Comparison of ENCODE assay signal across 8 cellular contexts in the genomic region with DNA sequence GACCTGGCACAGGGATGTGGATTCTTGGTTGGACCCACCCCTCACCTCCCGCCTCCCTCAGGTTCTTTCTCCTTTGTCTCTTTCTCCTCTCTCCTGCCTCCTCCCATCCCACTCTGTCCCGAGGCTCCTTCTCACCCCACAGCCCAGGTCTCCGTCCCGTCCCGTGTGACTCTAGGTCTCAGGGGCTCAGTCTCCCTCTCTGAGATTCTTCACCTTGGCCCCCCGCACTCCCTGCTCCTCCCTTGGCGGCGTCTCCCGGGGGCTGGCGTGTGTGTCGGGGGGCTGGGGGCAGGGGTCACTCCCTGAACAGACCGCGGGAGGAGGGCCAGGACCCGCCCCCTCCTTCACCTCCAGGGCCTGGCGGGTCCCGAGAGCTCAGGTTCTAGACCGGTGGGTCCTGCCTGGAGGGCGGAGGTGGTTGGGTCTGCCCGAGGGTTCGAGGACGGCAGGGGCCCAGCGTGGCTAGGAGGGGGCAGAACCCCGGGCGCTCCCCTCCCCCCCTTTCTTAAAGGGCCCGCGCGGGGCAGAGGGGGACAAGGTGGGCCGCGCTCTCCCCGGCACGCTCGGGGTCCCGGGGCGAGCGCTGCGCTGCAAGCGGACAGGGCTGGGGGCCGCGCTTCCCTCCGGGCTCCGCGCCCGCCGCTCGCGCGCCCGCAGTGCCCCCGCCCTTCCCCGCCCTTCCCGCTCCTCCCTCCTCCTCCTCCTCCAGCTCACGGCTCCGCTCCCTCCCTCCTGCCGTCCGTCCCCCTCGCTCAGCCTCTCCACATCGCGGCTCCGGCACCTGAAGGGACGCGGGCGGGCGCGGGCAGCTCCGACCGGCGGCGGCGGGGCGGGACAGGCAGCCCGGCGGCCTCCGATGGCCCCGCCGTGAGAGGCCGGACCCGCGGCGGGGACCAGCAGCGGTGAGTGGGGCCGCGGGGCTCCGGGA. TPM values are rescaled to one million over a fixed set of nuclear protein-coding genes. Genes with fewer than 3 reads are reported as not detected.
DNase-seq lines count a peak whose midpoint lies in the region; ATAC-seq lines count a peak whose summit lies in the region.

A gene (plus strand): TSS at position 735 of the 928 bp plus-strand sequence. CDS start 13,633 bp downstream, outside the sequence.

- ATAC-seq in HG02759 (IDR thresholded peaks at IDR 0.05; ENCODE audit: unreplicated experiment) (no peak), HG02852 (IDR thresholded peaks at IDR 0.05; ENCODE audit: unreplicated experiment) (no peak)

- intact Hi-C loops in activated T-helper 2 cell treated with anti-CD3 and anti-CD28 coated beads, Interferon-gamma antibody, Interleukin-2, Interleukin-4, amounts not matched to agents 10 μg/mL and 5 μg/mL and 100 μg/mL, durations not matched to agents 14 hours and 24 hours and 36 hours (cut with micrococcal nuclease), result no loop called here

- peaks cover 9 to 18% (median 13%) of the 10 kb centered on the region in 3 donors for H3K27me3 Mint-ChIP-seq in immature natural killer cell (ENCODE audit: low read depth in 3 of 3)
- peaks cover 60% of the 10 kb centered on the region for H3K27me3 Mint-ChIP-seq in activated T-helper 2 cell treated with anti-CD3 and anti-CD28 coated beads, Interferon-gamma antibody, Interleukin-2, Interleukin-4, amounts not matched to agents 10 μg/mL and 5 μg/mL and 100 μg/mL, durations not matched to agents 14 hours and 24 hours and 36 hours (ENCODE audit: low read depth)

- peaks cover 63 to 95% (median 87%) of the 10 kb centered on the region in 11 experiments for H3K27me3 ChIP-seq in BLaER1 treated with 17β-estradiol and CSF1 and Interleukin-3, amounts not matched to agents 10 nM and 100 nM

- H4K20me1 ChIP-seq in BLaER1 treated with 17β-estradiol and CSF1 and Interleukin-3, amounts not matched to agents 10 nM and 100 nM, result peaks cover 0 to 48% (median 28%) of the 10 kb centered on the region in 11 experiments; a peak in 16 of 22 replicates

- peaks cover 0 to 8% of the 10 kb centered on the region in 2 donors for H3K4me1 Mint-ChIP-seq in immature natural killer cell
- no peaks in the 10 kb centered on the region for H3K4me1 Mint-ChIP-seq in activated T-helper 2 cell treated with anti-CD3 and anti-CD28 coated beads, Interferon-gamma antibody, Interleukin-2, Interleukin-4, amounts not matched to agents 10 μg/mL and 5 μg/mL and 100 μg/mL, durations not matched to agents 14 hours and 24 hours and 36 hours (ENCODE audit: low read depth)

- no peaks in the 10 kb centered on the region for H3K36me3 Mint-ChIP-seq in immature natural killer cell
- H3K36me3 Mint-ChIP-seq in activated T-helper 2 cell treated with anti-CD3 and anti-CD28 coated beads, Interferon-gamma antibody, Interleukin-2, Interleukin-4, amounts not matched to agents 10 μg/mL and 5 μg/mL and 100 μg/mL, durations not matched to agents 14 hours and 24 hours and 36 hours (ENCODE audit: low read depth), result no peaks in the 10 kb centered on the region

- no peak within 1 kb of the TSS for H3K27ac ChIP-seq in BLaER1 treated with 17β-estradiol and CSF1 and Interleukin-3, amounts not matched to agents 10 nM and 100 nM
- no peak within 1 kb of the TSS for H3K27ac ChIP-seq in temporal lobe (ENCODE audit: low read depth, low read length)

- peak within 1 kb of the TSS; percentile 47 to 79 (median 60) for H3K4me3 Mint-ChIP-seq in immature natural killer cell
- H3K4me3 Mint-ChIP-seq in activated T-helper 2 cell treated with anti-CD3 and anti-CD28 coated beads, Interferon-gamma antibody, Interleukin-2, Interleukin-4, amounts not matched to agents 10 μg/mL and 5 μg/mL and 100 μg/mL, durations not matched to agents 14 hours and 24 hours and 36 hours (ENCODE audit: low read depth), result no peak within 1 kb of the TSS

- no peaks in the 10 kb centered on the region for H3K9me3 ChIP-seq in BLaER1 treated with 17β-estradiol and CSF1 and Interleukin-3, amounts not matched to agents 10 nM and 100 nM (replicated peaks in 1 of 11)

- no peaks in the 10 kb centered on the region for H3K36me3 ChIP-seq in BLaER1 treated with 17β-estradiol and CSF1 and Interleukin-3, amounts not matched to agents 10 nM and 100 nM

- peak within 1 kb of the TSS; percentile 37 to 64 (median 50); a peak in 19 of 20 replicates for H3K4me3 ChIP-seq in BLaER1 treated with 17β-estradiol and CSF1 and Interleukin-3, amounts not matched to agents 10 nM and 100 nM

- H3K4me1 ChIP-seq in BLaER1 treated with 17β-estradiol and CSF1 and Interleukin-3, amounts not matched to agents 10 nM and 100 nM, result peaks cover 0 to 17% (median 7%) of the 10 kb centered on the region in 10 experiments; a peak in 13 of 20 replicates

- no peak within 1 kb of the TSS for H3K27ac Mint-ChIP-seq in immature natural killer cell
- H3K27ac Mint-ChIP-seq in activated T-helper 2 cell treated with anti-CD3 and anti-CD28 coated beads, Interferon-gamma antibody, Interleukin-2, Interleukin-4, amounts not matched to agents 10 μg/mL and 5 μg/mL and 100 μg/mL, durations not matched to agents 14 hours and 24 hours and 36 hours, result no peak within 1 kb of the TSS

- peak within 1 kb of the TSS; percentile 59 to 87 (median 71) for H3K4me2 ChIP-seq in BLaER1 treated with 17β-estradiol and CSF1 and Interleukin-3, amounts not matched to agents 10 nM and 100 nM

- H3K9me3 Mint-ChIP-seq in immature natural killer cell, result no peaks in the 10 kb centered on the region
- no peaks in the 10 kb centered on the region for H3K9me3 Mint-ChIP-seq in activated T-helper 2 cell treated with anti-CD3 and anti-CD28 coated beads, Interferon-gamma antibody, Interleukin-2, Interleukin-4, amounts not matched to agents 10 μg/mL and 5 μg/mL and 100 μg/mL, durations not matched to agents 14 hours and 24 hours and 36 hours

- peak; percentile 61 for DNase-seq in HuH-7 (ENCODE audit: low spot score)
- DNase-seq in amygdala (lab: John Stamatoyannopoulos, UW), result peak in 38 of 56 donors; percentile 6 to 70 (median 38)
- no peak for DNase-seq in immature natural killer cell
- DNase-seq in activated T-helper 2 cell treated with anti-CD3 and anti-CD28 coated beads, Interferon-gamma antibody, Interleukin-2, Interleukin-4, amounts not matched to agents 10 μg/mL and 5 μg/mL and 100 μg/mL, durations not matched to agents 14 hours and 24 hours and 36 hours (ENCODE audit: low spot score), result no peak

- peak within 1 kb of the TSS in 1 of 11 experiments; percentile 44; a peak in 1 of 22 replicates for H3K9ac ChIP-seq in BLaER1 treated with 17β-estradiol and CSF1 and Interleukin-3, amounts not matched to agents 10 nM and 100 nM

RNA-seq across cellular contexts. Expression of the gene that starts here (rescaled TPM):
- polyA plus RNA-seq in immature natural killer cell, result under 1 TPM in 1 of 3 donors, not detected in 2; 0.14 TPM
- 31.2 TPM for total RNA-seq in temporal lobe
- total RNA-seq in activated T-helper 2 cell treated with anti-CD3 and anti-CD28 coated beads, Interferon-gamma antibody, Interleukin-2, Interleukin-4, amounts not matched to agents 10 μg/mL and 5 μg/mL and 100 μg/mL, durations not matched to agents 14 hours and 24 hours and 36 hours, result not detected in 2 replicates

Comparison
In these comparisons a context has a peak if more than half of its experiments do, and no peak if none do; other contexts are left out.
1. RNA of the gene that starts here (total RNA-seq): 31.2 TPM in temporal lobe (single experiment); not detected in activated T-helper 2 cell treated with anti-CD3 and anti-CD28 coated beads, Interferon-gamma antibody, Interleukin-2, Interleukin-4, amounts not matched to agents 10 μg/mL and 5 μg/mL and 100 μg/mL, durations not matched to agents 14 hours and 24 hours and 36 hours; every median in the first group is over 10 times any median in the second.
2. DNase-seq: peak in HuH-7 (single experiment) and amygdala (38 of 56); none in immature natural killer cell (0 of 3) and activated T-helper 2 cell treated with anti-CD3 and anti-CD28 coated beads, Interferon-gamma antibody, Interleukin-2, Interleukin-4, amounts not matched to agents 10 μg/mL and 5 μg/mL and 100 μg/mL, durations not matched to agents 14 hours and 24 hours and 36 hours (single experiment).